ENCODE assay signal across 1 cellular context in the genomic region with DNA sequence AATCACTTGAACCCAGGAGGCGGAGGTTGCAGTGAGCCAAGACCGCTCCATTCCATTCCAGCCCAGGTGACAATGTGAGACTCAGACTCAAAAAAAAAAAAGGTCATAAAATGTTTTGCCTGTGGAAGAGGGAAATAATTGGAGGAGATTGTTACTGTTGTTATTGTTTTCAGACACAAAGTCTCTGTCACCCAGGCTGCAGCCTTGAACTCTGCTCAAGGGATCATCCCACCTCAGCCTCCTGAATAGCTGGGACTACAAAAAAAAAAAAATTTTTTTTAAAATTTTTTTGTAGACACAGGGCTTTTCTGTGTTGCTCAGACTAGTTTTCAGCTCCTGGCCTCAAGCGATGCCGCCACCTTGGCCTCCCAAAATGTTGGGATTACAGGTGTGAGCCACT.
TF ChIP-seq lines count a peak whose summit lies in the region.

No MANE protein-coding gene starts in this region.

TF ChIP-seq in HepG2, 621 proteins besides CTCF, POLR2A, EP300 and RAD21 (continued from another document):
- peak; percentile 42; the same call in 1 of the 2 replicates for TF ChIP-seq HNF4A (CRISPR knock-in tag; IDR thresholded peaks at IDR 0.05)
- TF ChIP-seq ZNF891 (CRISPR knock-in tag; IDR thresholded peaks at IDR 0.05) = no peak
- TF ChIP-seq, protein P1, sequence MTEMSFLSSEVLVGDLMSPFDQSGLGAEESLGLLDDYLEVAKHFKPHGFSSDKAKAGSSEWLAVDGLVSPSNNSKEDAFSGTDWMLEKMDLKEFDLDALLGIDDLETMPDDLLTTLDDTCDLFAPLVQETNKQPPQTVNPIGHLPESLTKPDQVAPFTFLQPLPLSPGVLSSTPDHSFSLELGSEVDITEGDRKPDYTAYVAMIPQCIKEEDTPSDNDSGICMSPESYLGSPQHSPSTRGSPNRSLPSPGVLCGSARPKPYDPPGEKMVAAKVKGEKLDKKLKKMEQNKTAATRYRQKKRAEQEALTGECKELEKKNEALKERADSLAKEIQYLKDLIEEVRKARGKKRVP (CRISPR knock-in tag; IDR thresholded peaks at IDR 0.05) = no peak
- TF ChIP-seq, protein P2, sequence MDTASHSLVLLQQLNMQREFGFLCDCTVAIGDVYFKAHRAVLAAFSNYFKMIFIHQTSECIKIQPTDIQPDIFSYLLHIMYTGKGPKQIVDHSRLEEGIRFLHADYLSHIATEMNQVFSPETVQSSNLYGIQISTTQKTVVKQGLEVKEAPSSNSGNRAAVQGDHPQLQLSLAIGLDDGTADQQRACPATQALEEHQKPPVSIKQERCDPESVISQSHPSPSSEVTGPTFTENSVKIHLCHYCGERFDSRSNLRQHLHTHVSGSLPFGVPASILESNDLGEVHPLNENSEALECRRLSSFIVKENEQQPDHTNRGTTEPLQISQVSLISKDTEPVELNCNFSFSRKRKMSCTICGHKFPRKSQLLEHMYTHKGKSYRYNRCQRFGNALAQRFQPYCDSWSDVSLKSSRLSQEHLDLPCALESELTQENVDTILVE (CRISPR knock-in tag; IDR thresholded peaks at IDR 0.05) = no peak
- peak; percentile 45; the same call in 1 of the 2 replicates for TF ChIP-seq RARA (CRISPR knock-in tag; IDR thresholded peaks at IDR 0.05)
- TF ChIP-seq CBX2 (IDR thresholded peaks at IDR 0.05; ENCODE audit: low read depth, low read length) = no peak
- no peak for TF ChIP-seq CBX2 (CRISPR knock-in tag; IDR thresholded peaks at IDR 0.05; ENCODE audit: low read depth)
- TF ChIP-seq RFX3 (CRISPR knock-in tag; IDR thresholded peaks at IDR 0.05) = no peak
- no peak for TF ChIP-seq EZH2 (conservative IDR thresholded peaks at IDR 0.05; ENCODE audit: low read depth, low read length)
- no peak for TF ChIP-seq ZNF326 (CRISPR knock-in tag; IDR thresholded peaks at IDR 0.05; ENCODE audit: borderline replicate concordance)
- no peak for TF ChIP-seq PAF1 (CRISPR knock-in tag; IDR thresholded peaks at IDR 0.05)
- TF ChIP-seq, protein P3, sequence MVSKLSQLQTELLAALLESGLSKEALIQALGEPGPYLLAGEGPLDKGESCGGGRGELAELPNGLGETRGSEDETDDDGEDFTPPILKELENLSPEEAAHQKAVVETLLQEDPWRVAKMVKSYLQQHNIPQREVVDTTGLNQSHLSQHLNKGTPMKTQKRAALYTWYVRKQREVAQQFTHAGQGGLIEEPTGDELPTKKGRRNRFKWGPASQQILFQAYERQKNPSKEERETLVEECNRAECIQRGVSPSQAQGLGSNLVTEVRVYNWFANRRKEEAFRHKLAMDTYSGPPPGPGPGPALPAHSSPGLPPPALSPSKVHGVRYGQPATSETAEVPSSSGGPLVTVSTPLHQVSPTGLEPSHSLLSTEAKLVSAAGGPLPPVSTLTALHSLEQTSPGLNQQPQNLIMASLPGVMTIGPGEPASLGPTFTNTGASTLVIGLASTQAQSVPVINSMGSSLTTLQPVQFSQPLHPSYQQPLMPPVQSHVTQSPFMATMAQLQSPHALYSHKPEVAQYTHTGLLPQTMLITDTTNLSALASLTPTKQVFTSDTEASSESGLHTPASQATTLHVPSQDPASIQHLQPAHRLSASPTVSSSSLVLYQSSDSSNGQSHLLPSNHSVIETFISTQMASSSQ (IDR thresholded peaks at IDR 0.05; ENCODE audit: low read depth) = no peak
- TF ChIP-seq, protein P3 (CRISPR knock-in tag; IDR thresholded peaks at IDR 0.05; ENCODE audit: borderline replicate concordance) = no peak
- TF ChIP-seq, protein P4, sequence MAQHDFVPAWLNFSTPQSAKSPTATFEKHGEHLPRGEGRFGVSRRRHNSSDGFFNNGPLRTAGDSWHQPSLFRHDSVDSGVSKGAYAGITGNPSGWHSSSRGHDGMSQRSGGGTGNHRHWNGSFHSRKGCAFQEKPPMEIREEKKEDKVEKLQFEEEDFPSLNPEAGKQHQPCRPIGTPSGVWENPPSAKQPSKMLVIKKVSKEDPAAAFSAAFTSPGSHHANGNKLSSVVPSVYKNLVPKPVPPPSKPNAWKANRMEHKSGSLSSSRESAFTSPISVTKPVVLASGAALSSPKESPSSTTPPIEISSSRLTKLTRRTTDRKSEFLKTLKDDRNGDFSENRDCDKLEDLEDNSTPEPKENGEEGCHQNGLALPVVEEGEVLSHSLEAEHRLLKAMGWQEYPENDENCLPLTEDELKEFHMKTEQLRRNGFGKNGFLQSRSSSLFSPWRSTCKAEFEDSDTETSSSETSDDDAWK (CRISPR knock-in tag; IDR thresholded peaks at IDR 0.05) = no peak
- TF ChIP-seq, protein P5, sequence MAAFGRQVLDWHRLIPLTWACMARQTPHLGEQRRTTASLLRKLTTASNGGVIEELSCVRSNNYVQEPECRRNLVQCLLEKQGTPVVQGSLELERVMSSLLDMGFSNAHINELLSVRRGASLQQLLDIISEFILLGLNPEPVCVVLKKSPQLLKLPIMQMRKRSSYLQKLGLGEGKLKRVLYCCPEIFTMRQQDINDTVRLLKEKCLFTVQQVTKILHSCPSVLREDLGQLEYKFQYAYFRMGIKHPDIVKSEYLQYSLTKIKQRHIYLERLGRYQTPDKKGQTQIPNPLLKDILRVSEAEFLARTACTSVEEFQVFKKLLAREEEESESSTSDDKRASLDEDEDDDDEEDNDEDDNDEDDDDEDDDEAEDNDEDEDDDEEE (CRISPR knock-in tag; IDR thresholded peaks at IDR 0.05) = no peak
- TF ChIP-seq SETDB1 (CRISPR knock-in tag; IDR thresholded peaks at IDR 0.05; ENCODE audit: borderline replicate concordance) = no peak
- TF ChIP-seq, protein P6, sequence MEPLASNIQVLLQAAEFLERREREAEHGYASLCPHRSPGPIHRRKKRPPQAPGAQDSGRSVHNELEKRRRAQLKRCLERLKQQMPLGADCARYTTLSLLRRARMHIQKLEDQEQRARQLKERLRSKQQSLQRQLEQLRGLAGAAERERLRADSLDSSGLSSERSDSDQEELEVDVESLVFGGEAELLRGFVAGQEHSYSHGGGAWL (CRISPR knock-in tag; IDR thresholded peaks at IDR 0.05) = no peak
- TF ChIP-seq FOSL1 (CRISPR knock-in tag; IDR thresholded peaks at IDR 0.05; ENCODE audit: borderline replicate concordance) = no peak
- TF ChIP-seq FOXA3 (CRISPR knock-in tag; IDR thresholded peaks at IDR 0.05) = no peak
- TF ChIP-seq, protein P7, sequence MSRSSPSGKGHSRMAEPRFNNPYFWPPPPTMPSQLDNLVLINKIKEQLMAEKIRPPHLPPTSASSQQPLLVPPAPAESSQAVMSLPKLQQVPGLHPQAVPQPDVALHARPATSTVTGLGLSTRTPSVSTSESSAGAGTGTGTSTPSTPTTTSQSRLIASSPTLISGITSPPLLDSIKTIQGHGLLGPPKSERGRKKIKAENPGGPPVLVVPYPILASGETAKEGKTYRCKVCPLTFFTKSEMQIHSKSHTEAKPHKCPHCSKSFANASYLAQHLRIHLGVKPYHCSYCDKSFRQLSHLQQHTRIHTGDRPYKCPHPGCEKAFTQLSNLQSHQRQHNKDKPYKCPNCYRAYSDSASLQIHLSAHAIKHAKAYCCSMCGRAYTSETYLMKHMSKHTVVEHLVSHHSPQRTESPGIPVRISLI (CRISPR knock-in tag; IDR thresholded peaks at IDR 0.05; ENCODE audit: borderline replicate concordance) = peak; percentile 67; the same call in 1 of the 2 replicates
- no peak for TF ChIP-seq ZNF180 (CRISPR knock-in tag; IDR thresholded peaks at IDR 0.05; ENCODE audit: borderline replicate concordance, low read depth)
- TF ChIP-seq, protein P8, sequence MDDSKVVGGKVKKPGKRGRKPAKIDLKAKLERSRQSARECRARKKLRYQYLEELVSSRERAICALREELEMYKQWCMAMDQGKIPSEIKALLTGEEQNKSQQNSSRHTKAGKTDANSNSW (CRISPR knock-in tag; IDR thresholded peaks at IDR 0.05; ENCODE audit: borderline replicate concordance) = no peak
- no peak for TF ChIP-seq SOX6 (IDR thresholded peaks at IDR 0.05)
- TF ChIP-seq SOX6 (CRISPR knock-in tag; IDR thresholded peaks at IDR 0.05) = peak; percentile 55; the same call in 1 of the 2 replicates
- TF ChIP-seq RFX5 (IDR thresholded peaks at IDR 0.05; ENCODE audit: low read depth, low read length) = no peak
- TF ChIP-seq MIXL1 (CRISPR knock-in tag; IDR thresholded peaks at IDR 0.05) = 0 out of 2 replicates have a peak, but pooled peaks have one; percentile 12
